In the genomic region with DNA sequence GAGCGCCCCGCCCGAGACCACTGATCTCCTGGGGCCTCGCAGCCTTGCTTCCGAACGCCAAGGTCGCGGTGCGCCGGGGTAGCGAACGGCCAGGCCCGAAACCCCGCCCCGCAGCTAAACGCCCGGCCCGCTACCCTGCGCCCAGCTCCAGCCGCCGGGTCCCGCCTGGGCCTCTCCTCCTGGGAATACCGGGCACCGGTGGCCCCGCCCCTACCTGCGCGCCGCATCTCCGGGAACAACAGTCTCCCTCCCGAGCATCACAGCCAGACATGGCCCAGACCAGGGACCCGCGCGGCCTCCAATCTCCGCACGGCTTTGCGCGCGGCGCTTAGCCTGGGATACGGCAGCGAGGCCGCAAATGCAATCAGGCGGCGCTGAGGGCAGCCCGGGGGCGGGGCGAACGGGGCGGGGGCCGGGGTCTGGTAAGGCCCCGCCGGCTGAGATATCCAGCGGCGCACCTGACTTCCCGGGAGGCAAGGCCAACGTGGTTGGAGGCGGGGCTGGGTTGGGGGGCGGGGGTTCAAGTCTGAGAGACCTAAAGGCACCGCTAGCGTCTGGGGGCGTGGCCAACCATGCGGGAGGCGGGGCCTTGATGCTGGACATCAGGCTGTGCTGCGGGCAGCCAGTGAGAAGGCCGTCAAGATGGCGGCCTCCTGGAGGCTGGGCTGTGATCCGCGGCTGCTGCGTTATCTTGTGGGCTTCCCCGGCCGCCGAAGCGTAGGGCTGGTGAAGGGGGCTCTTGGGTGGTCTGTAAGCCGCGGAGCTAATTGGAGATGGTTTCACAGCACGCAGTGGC, we compare ENCODE assay signal across 8 cellular contexts. TPM values are rescaled to one million over a fixed set of nuclear protein-coding genes. Genes with fewer than 3 reads are reported as not detected.
DNase-seq lines count a peak whose midpoint lies in the region; ATAC-seq and TF ChIP-seq lines count a peak whose summit lies in the region.

APIP (minus strand) TSS at position 366 of the 796 bp plus-strand sequence; CDS start at position 271, 95 bp downstream.
PDHX (plus strand) TSS at position 605 of the 796 bp plus-strand sequence; CDS start at position 643, 38 bp downstream.

- peak within 1 kb of the TSS; percentile 77 for H3K27ac ChIP-seq in temporal lobe (ENCODE audit: low read depth, low read length)

- H3K4me1 Mint-ChIP-seq in activated naive CD8-positive, alpha-beta T cell (ENCODE audit: low read depth) = peaks cover 47% of the 10 kb centered on the region

- no peaks in the 10 kb centered on the region for H3K9me3 Mint-ChIP-seq in activated naive CD8-positive, alpha-beta T cell (ENCODE audit: low read depth)

- H3K4me3 ChIP-seq in GM12864 (ENCODE audit: low read depth, low read length) = peak within 1 kb of the TSS; percentile 97

- H3K27me3 Mint-ChIP-seq in activated naive CD8-positive, alpha-beta T cell = no peaks in the 10 kb centered on the region

- peak; percentile 93 for ATAC-seq in HG02678 (IDR thresholded peaks at IDR 0.05; ENCODE audit: unreplicated experiment)
- peak; percentile 98 for ATAC-seq in omental fat pad (ENCODE audit: low FRiP score)

- TF ChIP-seq CTCF in GM12864 (IDR thresholded peaks at IDR 0.05; ENCODE audit: low read depth, low read length, missing control alignments) (no peak), omental fat pad (IDR thresholded peaks at IDR 0.05) (no peak)

- H3K4me3 Mint-ChIP-seq in activated naive CD8-positive, alpha-beta T cell = peak within 1 kb of the TSS; percentile 97

- peak within 1 kb of the TSS; percentile 95 for H3K27ac Mint-ChIP-seq in activated naive CD8-positive, alpha-beta T cell

- H3K36me3 Mint-ChIP-seq in activated naive CD8-positive, alpha-beta T cell = peaks cover 5% of the 10 kb centered on the region

- DNase-seq in GM12864 (ENCODE audit: low read depth) (peak; percentile 94), NCI-H1105 treated with DMSO at 0.1 percent for 48 hours (lab: John Stamatoyannopoulos, UW) (peak; percentile 93), SKM-1 treated with dmso at 0.1 percent for 144 hours (lab: John Stamatoyannopoulos, UW; ENCODE audit: unreplicated experiment) (peak; percentile 90), glomerular visceral epithelial cell (ENCODE audit: extremely low spot score) (peak; percentile 100), omental fat pad (ENCODE audit: low spot score) (peak; percentile 99)

RNA-seq across cellular contexts. Expression of gene APIP, which starts in this region (rescaled TPM):
- total RNA-seq in omental fat pad (10 to 100 TPM; 23.0 to 56.2 (median 28.3) TPM), temporal lobe (19.2 TPM)

RNA-seq across cellular contexts. Expression of gene PDHX, which starts in this region (rescaled TPM):
- total RNA-seq in omental fat pad (10 to 100 TPM; 20.0 to 56.0 (median 45.3) TPM), temporal lobe (29.3 TPM)

Comparison
In these comparisons a context has a peak if more than half of its experiments do, and no peak if none do; other contexts are left out.
1. Peak in every context shown above with its lines: DNase-seq, ATAC-seq, H3K4me3 ChIP-seq and H3K27ac ChIP-seq.